13 cellular contexts compared by ENCODE assay signal in genomic region chr2:112891333-112891950, GRCh38. TPM values are rescaled to one million over a fixed set of nuclear protein-coding genes. Genes with fewer than 3 reads are reported as not detected.
DNase-seq lines count a peak whose midpoint lies in the region; ATAC-seq and TF ChIP-seq lines count a peak whose summit lies in the region.
"Had no signal": no experiment of that assay in that cellular context is flagged by ENCODE, and none has a peak within 500 bp of the region (broad histone marks: within the 10 kb centered on the region; RNA-seq: fewer than 3 reads in every experiment).

No MANE protein-coding gene starts in this region.

- no peak overlapping the region for H3K4me3 Mint-ChIP-seq in nephron progenitor cell

- no peaks in the 10 kb centered on the region for H3K9me3 ChIP-seq in mucosa of descending colon

- H3K27ac Mint-ChIP-seq in nephron progenitor cell, result no peak overlapping the region

- H3K4me1 ChIP-seq in mucosa of descending colon (ENCODE audit: low read depth), result peaks cover 10% of the 10 kb centered on the region
- H3K4me1 ChIP-seq: parathyroid adenoma had no signal

- TF ChIP-seq CTCF in epithelial cell of proximal tubule (conservative IDR thresholded peaks at IDR 0.05; ENCODE audit: low read depth, low read length) (no peak), mucosa of descending colon (IDR thresholded peaks at IDR 0.05) (no peak), nephron progenitor cell (IDR thresholded peaks at IDR 0.05) (no peak)

- H3K36me3 Mint-ChIP-seq in nephron progenitor cell (ENCODE audit: low read depth), result no peaks in the 10 kb centered on the region

- H3K9me3 Mint-ChIP-seq in nephron progenitor cell, result peaks cover 6% of the 10 kb centered on the region

- DNase-seq in DMS79 treated with DMSO at 0.1 percent for 48 hours (lab: John Stamatoyannopoulos, UW) (peak; percentile 19), NCI-H510A (lab: John Stamatoyannopoulos, UW) (peak; percentile 43), epithelial cell of proximal tubule (ENCODE audit: low read depth) (peak; percentile 38), mucosa of descending colon (peak in 1 of 3 donors; percentile 48), Right ventricle myocardium superior (no peak), nephron progenitor cell (no peak)
- DNase-seq in stimulated activated CD4-positive, alpha-beta T cell treated with anti-CD3 and anti-CD28 coated beads, Interleukin-1b, Interleukin-23, amount 100 ng/mL, for 48 hours, result no peak
- DNase-seq: activated naive CD4-positive, alpha-beta T cell treated with Interleukin-2 at 50 U/mL for 16 hours; brain microvascular endothelial cell; foreskin melanocyte; substantia nigra had no signal

- ATAC-seq in mucosa of descending colon, result peak; percentile 74
- ATAC-seq in Right ventricle myocardium superior (ENCODE audit: poor library complexity), result no peak
- no peak for ATAC-seq in GM18909 (IDR thresholded peaks at IDR 0.05; ENCODE audit: poor library complexity, unreplicated experiment)

- peaks cover 7% of the 10 kb centered on the region for H3K27me3 Mint-ChIP-seq in nephron progenitor cell (ENCODE audit: low read depth, poor library complexity)

- no peak overlapping the region for H3K4me3 ChIP-seq in epithelial cell of proximal tubule (ENCODE audit: low read depth, low read length)
- no peak overlapping the region for H3K4me3 ChIP-seq in mucosa of descending colon

- H3K4me1 Mint-ChIP-seq in nephron progenitor cell, result no peaks in the 10 kb centered on the region

- intact Hi-C loops in mucosa of descending colon (cut with DNase I, micrococcal nuclease) (no loop called here), Right ventricle myocardium superior (cut with DNase I) (no loop called here)

- no peaks in the 10 kb centered on the region for H3K36me3 ChIP-seq in mucosa of descending colon (ENCODE audit: low read depth)
- H3K36me3 ChIP-seq: brain microvascular endothelial cell had no signal

RNA-seq across cellular contexts. Expression of gene IL37, which starts 19.5 kb away (rescaled TPM):
- total RNA-seq in epithelial cell of proximal tubule, result not detected in 2 replicates
- total RNA-seq in mucosa of descending colon, result under 1 TPM in 2 of 3 donors, not detected in 1; 0.67 to 0.82 TPM
- total RNA-seq in Right ventricle myocardium superior, result not detected

RNA-seq across cellular contexts. Expression of gene IL1B, which starts 54.9 kb away (rescaled TPM):
- 0.65 TPM in 1 of 2 replicates, not detected in the other for total RNA-seq in epithelial cell of proximal tubule
- 1 to 10 TPM; 2.1 to 6.4 (median 4.2) TPM for total RNA-seq in mucosa of descending colon
- total RNA-seq in Right ventricle myocardium superior, result 0.30 TPM

Comparison
In these comparisons a context has a peak if more than half of its experiments do, and no peak if none do; other contexts are left out.
1. DNase-seq: peak in DMS79 treated with DMSO at 0.1 percent for 48 hours (single experiment), NCI-H510A (single experiment) and epithelial cell of proximal tubule (single experiment); none in stimulated activated CD4-positive, alpha-beta T cell treated with anti-CD3 and anti-CD28 coated beads, Interleukin-1b, Interleukin-23, amount 100 ng/mL, for 48 hours (single experiment), Right ventricle myocardium superior (single experiment) and nephron progenitor cell (single experiment).